ENCODE assay signal across 33 cellular contexts in the genomic region with DNA sequence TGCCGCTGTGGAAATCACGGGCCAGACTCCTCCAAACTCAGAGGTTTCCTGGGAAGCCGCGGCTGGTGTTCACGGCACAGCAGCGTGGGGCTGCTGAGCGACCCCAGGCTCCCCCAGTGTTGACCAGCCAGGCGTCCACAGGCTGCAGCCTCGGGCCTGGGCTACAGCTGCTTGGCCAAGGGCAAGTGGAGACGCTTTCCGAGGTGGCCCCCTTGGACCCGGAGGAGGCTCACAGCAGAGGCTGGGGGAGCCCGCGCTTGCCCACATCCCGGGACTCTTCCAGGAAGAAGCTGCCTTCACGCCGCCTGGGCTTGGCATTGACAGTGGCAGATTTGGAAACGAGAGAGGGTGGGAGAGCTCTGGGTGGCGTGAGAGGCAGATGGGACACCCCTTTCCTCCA. TPM values are rescaled to one million over a fixed set of nuclear protein-coding genes. Genes with fewer than 3 reads are reported as not detected.
"Had no signal": no experiment of that assay in that cellular context is flagged by ENCODE, and none has a peak within 500 bp of the region (broad histone marks: within the 10 kb centered on the region; RNA-seq: fewer than 3 reads in every experiment).

No MANE protein-coding gene starts in this region.

- H3K4me1 Mint-ChIP-seq: nephron; neural progenitor cell; stimulated activated naive CD8-positive, alpha-beta T cell treated with anti-CD3 and anti-CD28 coated beads, Interleukin-15, amount 100 ng/mL, for 72 hours had no signal

- H2AFZ ChIP-seq: hepatocyte, neural progenitor cell had no signal

- H3K9ac ChIP-seq: neural progenitor cell had no signal

- ATAC-seq: gastroesophageal sphincter; heart left ventricle; left cardiac atrium; left lung; naive thymus-derived CD4-positive, alpha-beta T cell; psoas muscle; right cardiac atrium; stimulated activated naive CD8-positive, alpha-beta T cell treated with anti-CD3 and anti-CD28 coated beads, Interleukin-15, amount 100 ng/mL, for 72 hours; upper lobe of right lung had no signal

- H3K4me3 Mint-ChIP-seq: dendritic cell treated with granulocyte-macrophage colony-stimulating factor and Interleukin-4, amounts not matched to agents 40 ng/mL and 50 ng/mL, for 4 days; naive thymus-derived CD4-positive, alpha-beta T cell; nephron; neural progenitor cell; stimulated activated naive CD8-positive, alpha-beta T cell treated with anti-CD3 and anti-CD28 coated beads, Interleukin-15, amount 100 ng/mL, for 72 hours had no signal

- H3K9me3 Mint-ChIP-seq: dendritic cell treated with granulocyte-macrophage colony-stimulating factor and Interleukin-4, amounts not matched to agents 40 ng/mL and 50 ng/mL, for 4 days; naive thymus-derived CD4-positive, alpha-beta T cell; nephron; neural progenitor cell; stimulated activated naive CD8-positive, alpha-beta T cell treated with anti-CD3 and anti-CD28 coated beads, Interleukin-15, amount 100 ng/mL, for 72 hours had no signal

- H3K4me1 ChIP-seq: colonic mucosa, esophagus muscularis mucosa, gastroesophageal sphincter, heart left ventricle, left lung, neural progenitor cell, psoas muscle, sigmoid colon, spleen, suprapubic skin, transverse colon, upper lobe of right lung, uterus had no signal

- H3K79me2 ChIP-seq: hepatocyte had no signal

- H3K27ac Mint-ChIP-seq: dendritic cell treated with granulocyte-macrophage colony-stimulating factor and Interleukin-4, amounts not matched to agents 40 ng/mL and 50 ng/mL, for 4 days; naive thymus-derived CD4-positive, alpha-beta T cell; nephron; neural progenitor cell; stimulated activated naive CD8-positive, alpha-beta T cell treated with anti-CD3 and anti-CD28 coated beads, Interleukin-15, amount 100 ng/mL, for 72 hours had no signal

- H3K4me3 ChIP-seq: colonic mucosa, esophagus muscularis mucosa, gastroesophageal sphincter, heart left ventricle, hepatocyte, left lung, neural progenitor cell, ovary, psoas muscle, sigmoid colon, spleen, suprapubic skin, transverse colon, upper lobe of right lung, uterus had no signal

- H3K4me2 ChIP-seq: hepatocyte, neural progenitor cell had no signal

- H3K36me3 ChIP-seq: colonic mucosa, neural progenitor cell, ovary, transverse colon, upper lobe of right lung, uterus had no signal

- H3K9me3 ChIP-seq: colonic mucosa, esophagus muscularis mucosa, gastroesophageal sphincter, heart left ventricle, left lung, ovary, psoas muscle, sigmoid colon, spleen, suprapubic skin, transverse colon, upper lobe of right lung, uterus had no signal

- H3K27me3 Mint-ChIP-seq: naive thymus-derived CD4-positive, alpha-beta T cell; stimulated activated naive CD8-positive, alpha-beta T cell treated with anti-CD3 and anti-CD28 coated beads, Interleukin-15, amount 100 ng/mL, for 72 hours had no signal

- H3K27ac ChIP-seq: colonic mucosa, esophagus muscularis mucosa, foreskin keratinocyte, gastroesophageal sphincter, heart left ventricle, hepatocyte, left lung, neural progenitor cell, ovary, psoas muscle, sigmoid colon, spleen, suprapubic skin, transverse colon, upper lobe of right lung, uterus had no signal

- DNase-seq: colonic mucosa; effector CD8-positive, alpha-beta T cell; heart left ventricle; left cardiac atrium; mesenchymal stem cell; midbrain; naive thymus-derived CD4-positive, alpha-beta T cell; ovary; psoas muscle; sigmoid colon; spleen; stimulated activated CD4-positive, alpha-beta T cell treated with anti-CD3 and anti-CD28 coated beads, Interleukin-2, amount 100 ng/mL, for 48 hours; stimulated activated naive CD4-positive, alpha-beta T cell; stimulated activated naive CD8-positive, alpha-beta T cell treated with anti-CD3 and anti-CD28 coated beads, Interleukin-15, amount 100 ng/mL, for 72 hours; transverse colon; upper lobe of right lung; uterus had no signal

- H3K27me3 ChIP-seq: colonic mucosa, esophagus muscularis mucosa, foreskin keratinocyte, gastroesophageal sphincter, heart left ventricle, hepatocyte, left lung, neural progenitor cell, ovary, sigmoid colon, spleen, suprapubic skin, transverse colon, upper lobe of right lung, uterus had no signal

- FAIRE-seq: endothelial cell of umbilical vein had no signal

- H3K36me3 Mint-ChIP-seq: naive thymus-derived CD4-positive, alpha-beta T cell; neural progenitor cell had no signal

RNA-seq across cellular contexts. Expression of gene FCN2, which starts 53.1 kb away (rescaled TPM):
- total RNA-seq: colonic mucosa; endothelial cell of umbilical vein; epithelial cell of proximal tubule; esophagus muscularis mucosa; fibroblast of lung; foreskin keratinocyte; gastroesophageal sphincter; hepatocyte; kidney epithelial cell; left lung; lung microvascular endothelial cell; naive thymus-derived CD4-positive, alpha-beta T cell; psoas muscle; renal cortical epithelial cell; right cardiac atrium; sigmoid colon; transverse colon; upper lobe of right lung had no signal
- polyA plus RNA-seq: endothelial cell of umbilical vein; fibroblast of lung; foreskin keratinocyte; hepatocyte; naive thymus-derived CD4-positive, alpha-beta T cell had no signal
